In genomic region chr11:15810581-15810980, GRCh38 we compare ENCODE assay signal across 33 cellular contexts.
"Had no signal": no experiment of that assay in that cellular context is flagged by ENCODE, and none has a peak within 500 bp of the region (broad histone marks: within the 10 kb centered on the region; RNA-seq: fewer than 3 reads in every experiment).

No MANE protein-coding gene starts in this region.

- H3K4me1 Mint-ChIP-seq: activated B cell treated with CpG ODN at 0.5 μM for 24 hours; activated CD4-positive, alpha-beta T cell treated with anti-CD3 and anti-CD28 coated beads, Interleukin-2, amount 10 ng/mL, durations not matched to agents 24 days and 14 days; activated naive CD8-positive, alpha-beta T cell treated with anti-CD3 and anti-CD28 coated beads for 36 hours; central memory CD8-positive, alpha-beta T cell had no signal

- H3K9me3 Mint-ChIP-seq: activated CD4-positive, alpha-beta T cell treated with anti-CD3 and anti-CD28 coated beads, Interleukin-2, amount 10 ng/mL, durations not matched to agents 24 days and 14 days; activated T-cell treated with anti-CD3 and anti-CD28 coated beads, Interleukin-2, amount 50 U/mL, for 72 hours; activated T-helper 1 cell treated with anti-CD3 and anti-CD28 coated beads, Interleukin-12 subunit alpha, Interleukin-12 subunit beta, Interleukin-2, Interleukin-4 antibody, amounts not matched to agents 30 ng/mL and 10 ng/mL and 1 ng/mL, durations not matched to agents 14 hours and 24 hours and 36 hours; T-helper 1 cell treated with Interleukin-12 subunit alpha and Interleukin-12 subunit beta and Interleukin-4 antibody, amounts not matched to agents 30 μg/mL and 1 μg/mL, for 36 hours; T-helper 2 cell treated with Interferon-gamma antibody and Interleukin-4, amounts not matched to agents 5 μg/mL and 100 μg/mL, for 36 hours had no signal

- H3K4me3 Mint-ChIP-seq: activated B cell treated with CpG ODN at 0.5 μM for 24 hours; activated CD4-positive, alpha-beta memory T cell treated with anti-CD3 and anti-CD28 coated beads for 36 hours; activated CD4-positive, alpha-beta T cell treated with anti-CD3 and anti-CD28 coated beads, Interleukin-2, amount 10 ng/mL, durations not matched to agents 24 days and 14 days; activated CD8-positive, alpha-beta T cell treated with anti-CD3 and anti-CD28 coated beads for 36 hours; activated naive CD4-positive, alpha-beta T cell treated with anti-CD3 and anti-CD28 coated beads for 36 hours; activated naive CD8-positive, alpha-beta T cell treated with anti-CD3 and anti-CD28 coated beads for 36 hours; activated T-cell treated with anti-CD3 and anti-CD28 coated beads, Interleukin-2, amount 50 U/mL, for 4 hours; activated T-cell treated with anti-CD3 and anti-CD28 coated beads, Interleukin-2, amount 50 U/mL, for 72 hours; activated T-helper 1 cell treated with anti-CD3 and anti-CD28 coated beads, Interleukin-12 subunit alpha, Interleukin-12 subunit beta, Interleukin-2, Interleukin-4 antibody, amounts not matched to agents 30 ng/mL and 10 ng/mL and 1 ng/mL, durations not matched to agents 14 hours and 24 hours and 36 hours; brain; central memory CD8-positive, alpha-beta T cell; T-helper 1 cell treated with Interleukin-12 subunit alpha and Interleukin-12 subunit beta and Interleukin-4 antibody, amounts not matched to agents 30 μg/mL and 1 μg/mL, for 36 hours; T-helper 2 cell treated with Interferon-gamma antibody and Interleukin-4, amounts not matched to agents 5 μg/mL and 100 μg/mL, for 36 hours had no signal

- H3K27me3 Mint-ChIP-seq: activated B cell treated with CpG ODN at 0.5 μM for 24 hours; activated CD4-positive, alpha-beta T cell treated with anti-CD3 and anti-CD28 coated beads, Interleukin-2, amount 10 ng/mL, durations not matched to agents 24 days and 14 days; central memory CD8-positive, alpha-beta T cell had no signal

- DNase-seq: activated B cell treated with CpG ODN at 0.5 μM for 24 hours; activated CD4-positive, alpha-beta memory T cell treated with anti-CD3 and anti-CD28 coated beads for 36 hours; activated CD4-positive, alpha-beta T cell treated with anti-CD3 and anti-CD28 coated beads for 4 hours; activated CD4-positive, alpha-beta T cell treated with anti-CD3 and anti-CD28 coated beads, Interleukin-2, amount 10 ng/mL, durations not matched to agents 24 days and 14 days; activated CD4-positive, alpha-beta T cell treated with anti-CD3 and anti-CD28 coated beads, Interleukin-2, amount 50 U/mL, for 1 hour; activated CD4-positive, alpha-beta T cell treated with anti-CD3 and anti-CD28 coated beads, Interleukin-2, amount 50 U/mL, for 4 hours; activated CD4-positive, CD25-positive, alpha-beta regulatory T cell treated with anti-CD3 and anti-CD28 coated beads, Interleukin-2, amount 50 U/mL, for 72 hours; activated CD8-positive, alpha-beta memory T cell treated with anti-CD3 and anti-CD28 coated beads, Interleukin-2, amount 50 U/mL, for 4 hours; activated CD8-positive, alpha-beta T cell treated with anti-CD3 and anti-CD28 coated beads for 36 hours; activated effector memory CD4-positive, alpha-beta T cell treated with anti-CD3 and anti-CD28 coated beads, Interleukin-2, amount 50 U/mL, for 16 hours; activated gamma-delta T cell treated with Interleukin-2 at 50 U/mL for 16 hours; activated naive CD4-positive, alpha-beta T cell; activated naive CD4-positive, alpha-beta T cell treated with anti-CD3 and anti-CD28 coated beads for 36 hours; activated naive CD4-positive, alpha-beta T cell treated with anti-CD3 and anti-CD28 coated beads, Interleukin-2, amount 50 U/mL, for 16 hours; activated naive CD8-positive, alpha-beta T cell treated with anti-CD3 and anti-CD28 coated beads for 36 hours; activated T-cell treated with anti-CD3 and anti-CD28 coated beads for 4 hours; activated T-cell treated with anti-CD3 and anti-CD28 coated beads, Interleukin-2, amount 50 U/mL, for 1 hour; activated T-cell treated with anti-CD3 and anti-CD28 coated beads, Interleukin-2, amount 50 U/mL, for 4 hours; activated T-cell treated with anti-CD3 and anti-CD28 coated beads, Interleukin-2, amount 50 U/mL, for 72 hours; adrenal gland; amygdala; anterior cingulate cortex; caudate nucleus; cerebellar nuclear complex; T-helper 1 cell; T-helper 2 cell; T-helper 9 cell had no signal

- ATAC-seq: activated CD8-positive, alpha-beta T cell treated with anti-CD3 and anti-CD28 coated beads for 36 hours; activated naive CD4-positive, alpha-beta T cell treated with anti-CD3 and anti-CD28 coated beads, Interleukin-2, amount 50 U/mL, for 72 hours had no signal

- H3K36me3 Mint-ChIP-seq: activated CD4-positive, alpha-beta memory T cell treated with anti-CD3 and anti-CD28 coated beads for 36 hours; activated naive CD4-positive, alpha-beta T cell treated with anti-CD3 and anti-CD28 coated beads, Interleukin-2, amount 50 U/mL, for 72 hours; activated naive CD8-positive, alpha-beta T cell treated with anti-CD3 and anti-CD28 coated beads for 36 hours had no signal

- H3K27ac Mint-ChIP-seq: activated B cell treated with CpG ODN at 0.5 μM for 24 hours; activated CD4-positive, alpha-beta memory T cell treated with anti-CD3 and anti-CD28 coated beads for 36 hours; activated CD4-positive, alpha-beta T cell treated with anti-CD3 and anti-CD28 coated beads, Interleukin-2, amount 10 ng/mL, durations not matched to agents 24 days and 14 days; activated CD8-positive, alpha-beta T cell treated with anti-CD3 and anti-CD28 coated beads for 36 hours; activated naive CD4-positive, alpha-beta T cell treated with anti-CD3 and anti-CD28 coated beads for 36 hours; activated naive CD4-positive, alpha-beta T cell treated with anti-CD3 and anti-CD28 coated beads, Interleukin-2, amount 50 U/mL, for 72 hours; activated naive CD8-positive, alpha-beta T cell treated with anti-CD3 and anti-CD28 coated beads for 36 hours; activated T-cell treated with anti-CD3 and anti-CD28 coated beads, Interleukin-2, amount 50 U/mL, for 72 hours; activated T-helper 1 cell treated with anti-CD3 and anti-CD28 coated beads, Interleukin-12 subunit alpha, Interleukin-12 subunit beta, Interleukin-2, Interleukin-4 antibody, amounts not matched to agents 30 ng/mL and 10 ng/mL and 1 ng/mL, durations not matched to agents 14 hours and 24 hours and 36 hours; brain; T-helper 1 cell treated with Interleukin-12 subunit alpha and Interleukin-12 subunit beta and Interleukin-4 antibody, amounts not matched to agents 30 μg/mL and 1 μg/mL, for 36 hours; T-helper 2 cell treated with Interferon-gamma antibody and Interleukin-4, amounts not matched to agents 5 μg/mL and 100 μg/mL, for 36 hours had no signal
